ENCODE assay signal across 32 cellular contexts in the genomic region with DNA sequence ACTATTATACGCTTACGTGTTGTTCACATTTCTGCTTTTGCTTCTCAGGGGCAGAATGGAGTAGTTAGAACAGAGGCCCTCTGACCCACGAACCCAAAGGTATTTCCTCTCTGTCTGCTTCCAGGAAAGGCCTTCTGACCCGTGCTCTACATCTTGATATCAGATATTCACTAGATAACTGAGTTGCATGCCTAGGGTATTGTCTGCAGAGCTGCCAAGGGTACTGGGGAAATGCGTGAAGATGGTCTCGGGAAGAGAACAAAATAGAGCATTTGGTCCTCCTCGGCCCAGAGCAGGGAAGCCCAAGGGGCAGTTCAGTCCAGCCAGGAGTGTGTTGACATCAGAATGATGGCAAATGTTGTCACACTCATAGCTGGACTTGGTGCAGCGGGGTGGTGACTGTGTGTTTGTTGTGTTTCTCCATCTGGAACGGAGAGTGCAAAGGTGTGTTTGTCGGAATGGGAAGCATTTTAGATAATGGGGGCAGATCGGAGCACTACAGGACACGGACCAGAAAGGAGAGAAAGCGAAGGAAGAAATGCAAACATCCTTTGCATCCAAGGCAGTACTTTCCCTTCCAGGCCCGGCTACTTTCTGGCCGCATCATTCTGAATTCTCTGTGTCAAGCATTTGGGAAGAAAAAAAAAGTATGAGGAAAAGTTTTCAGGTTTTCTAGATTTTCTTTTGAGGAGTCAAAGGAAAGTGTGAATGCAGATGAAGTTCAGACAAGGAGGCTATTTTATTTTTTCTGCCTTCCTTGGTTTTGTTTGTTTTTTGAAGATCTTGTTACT. TPM values are rescaled to one million over a fixed set of nuclear protein-coding genes. Genes with fewer than 3 reads are reported as not detected.
"Had no signal": no experiment of that assay in that cellular context is flagged by ENCODE, and none has a peak within 500 bp of the region (broad histone marks: within the 10 kb centered on the region; RNA-seq: fewer than 3 reads in every experiment).

No MANE protein-coding gene starts in this region.

- H3K36me3 ChIP-seq: lower lobe of right lung, suprapubic skin, transverse colon had no signal

- H3K4me3 ChIP-seq: lower lobe of right lung, mucosa of descending colon, smooth muscle cell, suprapubic skin, transverse colon had no signal

- H3K4me3 Mint-ChIP-seq: activated CD4-positive, alpha-beta memory T cell treated with anti-CD3 and anti-CD28 coated beads, Interleukin-2, amount 10 ng/mL, durations not matched to agents 7 days and 5 days; activated CD4-positive, alpha-beta T cell treated with anti-CD3 and anti-CD28 coated beads, Interleukin-2, amount 10 ng/mL, durations not matched to agents 7 days and 5 days; activated T-cell treated with anti-CD3 and anti-CD28 coated beads, Interleukin-2, amount 50 U/mL, for 24 hours; activated T-helper 17 cell treated with anti-CD3 and anti-CD28 coated beads, Interleukin-2, amount 50 U/mL, for 72 hours; immature natural killer cell; natural killer cell treated with Interleukin-12 subunit alpha and Interleukin-12 subunit beta and Interleukin-15 and Interleukin-18, amount 100 ng/mL, for 72 hours; stimulated activated memory B cell treated with anti-CD40 and anti-IgM and Interleukin-4, amounts not matched to agents 10 μg/mL and 1 μg/mL and 100 μg/mL, for 72 hours; stimulated activated naive CD8-positive, alpha-beta T cell treated with anti-CD3 and anti-CD28 coated beads, Interleukin-15, amount 100 ng/mL, for 72 hours; T-helper 17 cell had no signal

- H3K4me1 ChIP-seq: lower lobe of right lung, transverse colon had no signal

- H3K27ac Mint-ChIP-seq: activated CD4-positive, alpha-beta memory T cell treated with anti-CD3 and anti-CD28 coated beads, Interleukin-2, amount 10 ng/mL, durations not matched to agents 7 days and 5 days; activated CD4-positive, alpha-beta T cell treated with anti-CD3 and anti-CD28 coated beads, Interleukin-2, amount 10 ng/mL, durations not matched to agents 7 days and 5 days; activated T-cell treated with anti-CD3 and anti-CD28 coated beads, Interleukin-2, amount 50 U/mL, for 24 hours; activated T-helper 17 cell treated with anti-CD3 and anti-CD28 coated beads, Interleukin-2, amount 50 U/mL, for 72 hours; immature natural killer cell; natural killer cell treated with Interleukin-12 subunit alpha and Interleukin-12 subunit beta and Interleukin-15 and Interleukin-18, amount 100 ng/mL, for 72 hours; stimulated activated memory B cell treated with anti-CD40 and anti-IgM and Interleukin-4, amounts not matched to agents 10 μg/mL and 1 μg/mL and 100 μg/mL, for 72 hours; stimulated activated naive CD8-positive, alpha-beta T cell treated with anti-CD3 and anti-CD28 coated beads, Interleukin-15, amount 100 ng/mL, for 72 hours; T-helper 17 cell had no signal

- H3K36me3 Mint-ChIP-seq: natural killer cell treated with Interleukin-12 subunit alpha and Interleukin-12 subunit beta and Interleukin-15 and Interleukin-18, amount 100 ng/mL, for 72 hours had no signal

- H3K27me3 ChIP-seq: suprapubic skin, transverse colon had no signal

- H3K9me3 ChIP-seq: lower lobe of right lung, mucosa of descending colon, suprapubic skin, transverse colon had no signal

- H3K9me3 Mint-ChIP-seq: activated CD4-positive, alpha-beta memory T cell treated with anti-CD3 and anti-CD28 coated beads, Interleukin-2, amount 10 ng/mL, durations not matched to agents 7 days and 5 days; activated CD4-positive, alpha-beta T cell treated with anti-CD3 and anti-CD28 coated beads, Interleukin-2, amount 10 ng/mL, durations not matched to agents 7 days and 5 days; activated T-cell treated with anti-CD3 and anti-CD28 coated beads, Interleukin-2, amount 50 U/mL, for 24 hours; activated T-helper 17 cell treated with anti-CD3 and anti-CD28 coated beads, Interleukin-2, amount 50 U/mL, for 72 hours; immature natural killer cell; natural killer cell treated with Interleukin-12 subunit alpha and Interleukin-12 subunit beta and Interleukin-15 and Interleukin-18, amount 100 ng/mL, for 72 hours; stimulated activated memory B cell treated with anti-CD40 and anti-IgM and Interleukin-4, amounts not matched to agents 10 μg/mL and 1 μg/mL and 100 μg/mL, for 72 hours; stimulated activated naive CD8-positive, alpha-beta T cell treated with anti-CD3 and anti-CD28 coated beads, Interleukin-15, amount 100 ng/mL, for 72 hours had no signal

- H3K4me1 Mint-ChIP-seq: activated CD4-positive, alpha-beta memory T cell treated with anti-CD3 and anti-CD28 coated beads, Interleukin-2, amount 10 ng/mL, durations not matched to agents 7 days and 5 days; activated CD4-positive, alpha-beta T cell treated with anti-CD3 and anti-CD28 coated beads, Interleukin-2, amount 10 ng/mL, durations not matched to agents 7 days and 5 days; activated T-helper 17 cell treated with anti-CD3 and anti-CD28 coated beads, Interleukin-2, amount 50 U/mL, for 72 hours; immature natural killer cell had no signal

- ATAC-seq: activated T-helper 17 cell treated with anti-CD3 and anti-CD28 coated beads, Interleukin-2, amount 50 U/mL, for 72 hours; esophagus mucosa; left colon; lower lobe of right lung; mucosa of descending colon; natural killer cell treated with Interleukin-12 subunit alpha and Interleukin-12 subunit beta and Interleukin-15 and Interleukin-18, amount 100 ng/mL, for 72 hours; stimulated activated memory B cell treated with anti-CD40 and anti-IgM and Interleukin-4, amounts not matched to agents 10 μg/mL and 1 μg/mL and 100 μg/mL, for 72 hours; stimulated activated naive CD8-positive, alpha-beta T cell treated with anti-CD3 and anti-CD28 coated beads, Interleukin-15, amount 100 ng/mL, for 72 hours; T-helper 17 cell had no signal

- H3K27ac ChIP-seq: lower lobe of right lung, suprapubic skin, transverse colon had no signal

- DNase-seq: activated CD4-positive, alpha-beta memory T cell treated with anti-CD3 and anti-CD28 coated beads, Interleukin-2, amount 10 ng/mL, durations not matched to agents 7 days and 5 days; activated CD4-positive, alpha-beta T cell treated with anti-CD3 and anti-CD28 coated beads for 1 hour; activated CD4-positive, alpha-beta T cell treated with anti-CD3 and anti-CD28 coated beads, Interleukin-2, amount 10 ng/mL, durations not matched to agents 7 days and 5 days; activated CD8-positive, alpha-beta memory T cell treated with anti-CD3 and anti-CD28 coated beads, Interleukin-2, amount 50 U/mL, for 48 hours; activated gamma-delta T cell treated with Interleukin-2 at 50 U/mL for 16 hours; activated naive CD4-positive, alpha-beta T cell treated with anti-CD3 and anti-CD28 coated beads, Interleukin-2, amount 50 U/mL, for 16 hours; activated T-cell treated with anti-CD3 and anti-CD28 coated beads, Interleukin-2, amount 50 U/mL, for 24 hours; amygdala; caudate nucleus; foreskin fibroblast; head of caudate nucleus; hypothalamus; immature natural killer cell; kidney; left colon; lower lobe of right lung; mesenchymal stem cell; mucosa of descending colon; stimulated activated CD4-positive, alpha-beta T cell treated with anti-CD3 and anti-CD28 coated beads, Interleukin-1b, Interleukin-23, amount 100 ng/mL, for 48 hours; stimulated activated CD4-positive, alpha-beta T cell treated with anti-CD3 and anti-CD28 coated beads, Interleukin-4, amount 100 ng/mL, for 4 hours; stimulated activated CD8-positive, alpha-beta memory T cell treated with anti-CD3 and anti-CD28 coated beads, Interleukin-4, amount 100 ng/mL, for 48 hours; stimulated activated naive CD8-positive, alpha-beta T cell treated with anti-CD3 and anti-CD28 coated beads, Interleukin-15, amount 100 ng/mL, for 72 hours; T-helper 17 cell; T1000; transverse colon had no signal

RNA-seq across cellular contexts. Expression of gene GLT1D1, which starts 8.1 kb away (rescaled TPM):
- total RNA-seq: activated CD4-positive, alpha-beta memory T cell treated with anti-CD3 and anti-CD28 coated beads, Interleukin-2, amount 10 ng/mL, durations not matched to agents 7 days and 5 days; activated T-helper 17 cell treated with anti-CD3 and anti-CD28 coated beads, Interleukin-2, amount 50 U/mL, for 72 hours; left colon; myocyte; transverse colon had no signal
